ENCODE assay signal across 15 cellular contexts in genomic region chr17:1753767-1754429, GRCh38. TPM values are rescaled to one million over a fixed set of nuclear protein-coding genes. Genes with fewer than 3 reads are reported as not detected.
DNase-seq lines count a peak whose midpoint lies in the region; ATAC-seq, FAIRE-seq and TF ChIP-seq lines count a peak whose summit lies in the region.
"Had no signal": no experiment of that assay in that cellular context is flagged by ENCODE, and none has a peak within 500 bp of the region (broad histone marks: within the 10 kb centered on the region; RNA-seq: fewer than 3 reads in every experiment).

No MANE protein-coding gene starts in this region.

- peak; percentile 15 for ATAC-seq in GM23338
- ATAC-seq in WTC11, result no peak
- no peak for ATAC-seq in HG03432 (IDR thresholded peaks at IDR 0.05; ENCODE audit: unreplicated experiment)
- no peak for ATAC-seq in HG03460 (IDR thresholded peaks at IDR 0.05; ENCODE audit: unreplicated experiment)
- ATAC-seq: PC-3 had no signal

- DNase-seq in GM23338 (ENCODE audit: low spot score) (no peak), WTC11 (ENCODE audit: low spot score) (no peak), keratinocyte (ENCODE audit: low read depth, low spot score) (no peak), osteoblast (ENCODE audit: insufficient read length, low spot score, missing footprints) (peak; percentile 27), ACHN (no peak)
- DNase-seq: BE2C; CD4-positive, alpha-beta memory T cell; NCI-H146; NCI-H2081 treated with DMSO at 0.1 percent for 48 hours; NCI-H510A; NCI-H82; PC-3; SJCRH30 had no signal

- H3K36me3 Mint-ChIP-seq in GM23338 (ENCODE audit: low read depth) (no peaks in the 10 kb centered on the region), WTC11 (no peaks in the 10 kb centered on the region)
- H3K36me3 Mint-ChIP-seq: CD4-positive, alpha-beta memory T cell had no signal

- H3K9me3 Mint-ChIP-seq in GM23338, result no peaks in the 10 kb centered on the region; the same call in 2 of the 3 replicates
- no peaks in the 10 kb centered on the region for H3K9me3 Mint-ChIP-seq in WTC11
- H3K9me3 Mint-ChIP-seq: CD4-positive, alpha-beta memory T cell had no signal

- TF ChIP-seq CTCF in GM23338 (conservative IDR thresholded peaks at IDR 0.05; ENCODE audit: low read depth in 2 of 2) (no peak), WTC11 (IDR thresholded peaks at IDR 0.05) (no peak), keratinocyte (optimal IDR thresholded peaks at IDR 0.05 in 1 of 3, IDR thresholded peaks at IDR 0.05 in 1 of 3, conservative IDR thresholded peaks at IDR 0.05 in 1 of 3; ENCODE audit: extremely low read depth in 1 of 3, insufficient read depth in 2 of 3, low read length in 3 of 3) (no peak), osteoblast (IDR thresholded peaks at IDR 0.05; ENCODE audit: extremely low read depth, low read depth, low read length) (no peak)

- H3K4me3 Mint-ChIP-seq in GM23338 (no peak overlapping the region), WTC11 (no peak overlapping the region)
- H3K4me3 Mint-ChIP-seq: CD4-positive, alpha-beta memory T cell had no signal

- CTCF ChIA-PET in WTC11 (lab: Charles Lee), result interaction anchor here (1.9 kb wide), 1 partner anchor 37 kb away, joined by 8 read pairs; no protein-coding TSS in a partner anchor

- peak; percentile 62 for FAIRE-seq in keratinocyte (lab: Jason Lieb, UNC)

- H3K27me3 ChIP-seq in GM23338 (ENCODE audit: insufficient read depth) (no peaks in the 10 kb centered on the region), keratinocyte (ENCODE audit: control insufficient read depth, extremely low read depth, insufficient read depth, low read length) (no peaks in the 10 kb centered on the region), osteoblast (ENCODE audit: insufficient read depth, low read length) (peaks cover 4% of the 10 kb centered on the region)
- H3K27me3 ChIP-seq: BE2C, SJCRH30 had no signal

- POLR2A ChIA-PET in WTC11 (lab: Charles Lee), result interaction anchor here (0.6 kb wide), 1 partner anchor 62 kb away, joined by 3 read pairs; no protein-coding TSS in a partner anchor

- H3F3A ChIP-seq in GM23338 (replicated peaks; ENCODE audit: low read depth), result no peaks in the 10 kb centered on the region

- H3K9me3 ChIP-seq in keratinocyte (ENCODE audit: control insufficient read depth, low read depth, low read length) (no peaks in the 10 kb centered on the region), osteoblast (ENCODE audit: low read depth, low read length) (no peaks in the 10 kb centered on the region)
- H3K9me3 ChIP-seq: BE2C, SJCRH30 had no signal

- peaks cover 6% of the 10 kb centered on the region for H3K4me1 ChIP-seq in GM23338 (ENCODE audit: insufficient read depth)
- peaks cover 13% of the 10 kb centered on the region for H3K4me1 ChIP-seq in keratinocyte (ENCODE audit: control insufficient read depth, extremely low read depth, insufficient read depth, low read length)
- no peaks in the 10 kb centered on the region for H3K4me1 ChIP-seq in osteoblast (ENCODE audit: insufficient read depth, low read length)

- H4K20me1 ChIP-seq in GM23338 (replicated peaks; ENCODE audit: insufficient read depth) (no peaks in the 10 kb centered on the region), keratinocyte (ENCODE audit: control insufficient read depth, extremely low read depth, insufficient read depth, low read length) (no peaks in the 10 kb centered on the region), osteoblast (ENCODE audit: insufficient read depth, low read length) (no peaks in the 10 kb centered on the region)

- H3K4me1 Mint-ChIP-seq in GM23338 (peaks cover 18% of the 10 kb centered on the region), WTC11 (peaks cover 10% of the 10 kb centered on the region)

- H2AFZ ChIP-seq in GM23338 (no peak overlapping the region), keratinocyte (ENCODE audit: control insufficient read depth, low read length) (no peak overlapping the region), osteoblast (ENCODE audit: low read length) (no peak overlapping the region)

- H3K27ac Mint-ChIP-seq in GM23338 (no peak overlapping the region), WTC11 (no peak overlapping the region)

- H3K36me3 ChIP-seq in GM23338 (ENCODE audit: insufficient read depth) (no peaks in the 10 kb centered on the region), keratinocyte (ENCODE audit: control insufficient read depth in 2 of 2, extremely low read depth in 1 of 2, insufficient read depth in 2 of 2, low read length in 2 of 2) (no peaks in the 10 kb centered on the region), osteoblast (ENCODE audit: insufficient read depth, low read length) (no peaks in the 10 kb centered on the region)
- H3K36me3 ChIP-seq: BE2C, SJCRH30 had no signal

- no peaks in the 10 kb centered on the region for H3K9me2 ChIP-seq in GM23338 (ENCODE audit: insufficient read depth)

- in situ Hi-C loops in ACHN (cut with HindIII; ENCODE audit: low pct_ligation_motif_present, low pct_unique_long_range_greater_than_20kb, low sequenced_read_pairs), result no loop called here

- H3K9ac ChIP-seq in keratinocyte (ENCODE audit: control insufficient read depth, extremely low read depth, insufficient read depth, low read length), result no peak overlapping the region

- H3K4me2 ChIP-seq in GM23338 (no peak overlapping the region), keratinocyte (ENCODE audit: control insufficient read depth, extremely low read depth, insufficient read depth, low read depth, low read length) (no peak overlapping the region), osteoblast (ENCODE audit: insufficient read depth, low read length) (no peak overlapping the region)

- H3K27me3 Mint-ChIP-seq in GM23338 (ENCODE audit: insufficient read depth, low read depth, poor library complexity) (peaks cover 13% of the 10 kb centered on the region), WTC11 (ENCODE audit: low read depth) (no peaks in the 10 kb centered on the region)

- dilution Hi-C loops in keratinocyte (cut with MboI; ENCODE audit: extremely low pct_ligation_motif_present, low sequenced_read_pairs), result no loop called here

- H3K79me2 ChIP-seq in GM23338 (replicated peaks; ENCODE audit: insufficient read depth) (no peaks in the 10 kb centered on the region), keratinocyte (ENCODE audit: control insufficient read depth, insufficient read depth, low read length) (no peaks in the 10 kb centered on the region), osteoblast (ENCODE audit: insufficient read depth, low read length) (no peaks in the 10 kb centered on the region)

- H3K9me1 ChIP-seq in keratinocyte (ENCODE audit: control insufficient read depth, extremely low read depth, insufficient read depth, low read length), result no peaks in the 10 kb centered on the region

- H3K4me3 ChIP-seq in GM23338 (no peak overlapping the region), keratinocyte (ENCODE audit: control insufficient read depth in 2 of 3, extremely low read depth in 1 of 3, insufficient read depth in 2 of 3, low read depth in 1 of 3, low read length in 3 of 3) (no peak overlapping the region), osteoblast (ENCODE audit: insufficient read depth, low read length) (no peak overlapping the region)
- H3K4me3 ChIP-seq: SJCRH30 had no signal

- H3K27ac ChIP-seq in GM23338 (ENCODE audit: low read depth) (no peak overlapping the region), keratinocyte (ENCODE audit: control insufficient read depth, insufficient read depth, low read length) (no peak overlapping the region), osteoblast (ENCODE audit: low read depth, low read length) (no peak overlapping the region)
- H3K27ac ChIP-seq: SJCRH30 had no signal

RNA-seq across cellular contexts. Expression of gene SERPINF1, which starts 8.0 kb away (rescaled TPM):
- total RNA-seq in GM23338 (2014; rRNA removed; shearing (Covaris generic)), result 40.7 and 41.4 TPM in 2 replicates
- polyA plus RNA-seq in GM23338 (2016; fragmentation: Nextera tagmentation; extraction: Ambion mirVana) (22.1 and 24.4 TPM in 2 replicates), keratinocyte (17.3 to 29.8 TPM (median 23.2 TPM) in 3 replicates)
- total RNA-seq in WTC11 (2021) (16.7 to 26.2 TPM (median 22.1 TPM) in 3 replicates), osteoblast (309 and 314 TPM in 2 replicates)
- 7.0 TPM for polyA plus RNA-seq in keratinocyte (2011; ENCODE audit: low read depth)
- polyA plus RNA-seq in keratinocyte (2011; cell fraction: cytosol; rRNA removed), result 7.6 and 12.1 TPM in 2 replicates
- 74.3 and 95.0 TPM in 2 replicates for polyA plus RNA-seq in keratinocyte (2011; cell fraction: nucleus; rRNA removed)
- polyA plus RNA-seq in keratinocyte (2012; ENCODE audit: low replicate concordance), result 7.5 and 8.7 TPM in 2 replicates
- 9.5 to 29.1 TPM (median 15.6 TPM) in 3 replicates for polyA minus RNA-seq in keratinocyte
- 11.1 TPM for polyA minus RNA-seq in keratinocyte (2011; cell fraction: cytosol; rRNA and poly(A)+ RNA removed)
- 6.6 and 10.3 TPM in 2 replicates for polyA minus RNA-seq in keratinocyte (2011; cell fraction: nucleus; rRNA and poly(A)+ RNA removed)

RNA-seq across cellular contexts. Expression of gene SERPINF2, which starts 11.2 kb away (rescaled TPM):
- 0.47 and 0.66 TPM in 2 replicates for total RNA-seq in GM23338 (2014; rRNA removed; shearing (Covaris generic))
- polyA plus RNA-seq in GM23338 (2016; fragmentation: Nextera tagmentation; extraction: Ambion mirVana), result 1.2 and 1.5 TPM in 2 replicates
- 1.6 to 2.7 TPM (median 2.1 TPM) in 3 replicates for total RNA-seq in WTC11 (2021)
- 0.93 to 1.5 TPM (median 0.96 TPM) in 3 replicates for polyA plus RNA-seq in keratinocyte
- polyA plus RNA-seq in keratinocyte (2011; ENCODE audit: low read depth), result not detected
- polyA plus RNA-seq in keratinocyte (2011; cell fraction: cytosol; rRNA removed), result 0.50 and 1.1 TPM in 2 replicates
- 1.3 and 2.0 TPM in 2 replicates for polyA plus RNA-seq in keratinocyte (2011; cell fraction: nucleus; rRNA removed)
- 0.66 and 1.7 TPM in 2 replicates for polyA plus RNA-seq in keratinocyte (2012; ENCODE audit: low replicate concordance)
- 0.45 to 1.0 TPM (median 0.46 TPM) in 3 replicates for polyA minus RNA-seq in keratinocyte
- polyA minus RNA-seq in keratinocyte (2011; cell fraction: cytosol; rRNA and poly(A)+ RNA removed), result 2.3 TPM
- polyA minus RNA-seq in keratinocyte (2011; cell fraction: nucleus; rRNA and poly(A)+ RNA removed), result 0.95 and 1.0 TPM in 2 replicates
- total RNA-seq in osteoblast, result under 0.01 TPM in 1 of 2 replicates, not detected in the other
- total RNA-seq: SJCRH30 had no signal

RNA-seq across cellular contexts. Expression of gene WDR81, which starts 29.4 kb away (rescaled TPM):
- 14.5 and 17.6 TPM in 2 replicates for total RNA-seq in GM23338 (2014; rRNA removed; shearing (Covaris generic))
- polyA plus RNA-seq in GM23338 (2016; fragmentation: Nextera tagmentation; extraction: Ambion mirVana) (3.5 and 3.7 TPM in 2 replicates), keratinocyte (4.2 to 9.5 TPM (median 7.3 TPM) in 3 replicates)
- total RNA-seq in WTC11 (2021) (14.0 to 16.4 TPM (median 15.1 TPM) in 3 replicates), osteoblast (47.7 and 47.8 TPM in 2 replicates)
- polyA plus RNA-seq in keratinocyte (2011; ENCODE audit: low read depth), result 3.9 TPM
- polyA plus RNA-seq in keratinocyte (2011; cell fraction: cytosol; rRNA removed), result 2.9 and 6.2 TPM in 2 replicates
- 21.5 and 27.0 TPM in 2 replicates for polyA plus RNA-seq in keratinocyte (2011; cell fraction: nucleus; rRNA removed)
- polyA plus RNA-seq in keratinocyte (2012; ENCODE audit: low replicate concordance), result 8.9 and 15.4 TPM in 2 replicates
- 7.7 to 21.7 TPM (median 11.9 TPM) in 3 replicates for polyA minus RNA-seq in keratinocyte
- polyA minus RNA-seq in keratinocyte (2011; cell fraction: cytosol; rRNA and poly(A)+ RNA removed), result 19.6 TPM
- 30.9 and 37.2 TPM in 2 replicates for polyA minus RNA-seq in keratinocyte (2011; cell fraction: nucleus; rRNA and poly(A)+ RNA removed)

RNA-seq across cellular contexts. Expression of gene TLCD2, which starts 43.7 kb away (rescaled TPM):
- total RNA-seq in GM23338 (2014; rRNA removed; shearing (Covaris generic)), result 0.58 and 1.4 TPM in 2 replicates
- polyA plus RNA-seq in GM23338 (2016; fragmentation: Nextera tagmentation; extraction: Ambion mirVana), result 0.64 and 0.70 TPM in 2 replicates
- 1.4 to 1.9 TPM (median 1.4 TPM) in 3 replicates for total RNA-seq in WTC11 (2021)
- polyA plus RNA-seq in keratinocyte, result 0.75 to 1.1 TPM (median 0.76 TPM) in 3 replicates
- 10.0 TPM for polyA plus RNA-seq in keratinocyte (2011; ENCODE audit: low read depth)
- polyA plus RNA-seq in keratinocyte (2011; cell fraction: cytosol; rRNA removed), result 1.00 and 1.1 TPM in 2 replicates
- polyA plus RNA-seq in keratinocyte (2011; cell fraction: nucleus; rRNA removed), result 2.1 and 2.6 TPM in 2 replicates
- 1.3 and 3.5 TPM in 2 replicates for polyA plus RNA-seq in keratinocyte (2012; ENCODE audit: low replicate concordance)
- polyA minus RNA-seq in keratinocyte, result 0.48 to 2.2 TPM (median 0.95 TPM) in 3 replicates
- polyA minus RNA-seq in keratinocyte (2011; cell fraction: cytosol; rRNA and poly(A)+ RNA removed), result 1.3 TPM
- 0.84 and 2.0 TPM in 2 replicates for polyA minus RNA-seq in keratinocyte (2011; cell fraction: nucleus; rRNA and poly(A)+ RNA removed)
- total RNA-seq in osteoblast, result 4.7 TPM in 2 replicates
